ENCODE assay signal across 1 cellular context in genomic region chr9:114237247-114237646, GRCh38.
TF ChIP-seq lines count a peak whose summit lies in the region.

No MANE protein-coding gene starts in this region.

TF ChIP-seq in IMR-90, 13 proteins besides CTCF, POLR2A, EP300 and RAD21 (continued from another document):
- TF ChIP-seq MAZ (IDR thresholded peaks at IDR 0.05; ENCODE audit: borderline replicate concordance, low read depth, low read length) (no peak), RCOR1 (IDR thresholded peaks at IDR 0.05; ENCODE audit: insufficient replicate concordance, low read length) (no peak)
